23 cellular contexts compared by ENCODE assay signal in genomic region chr1:201838381-201838780, GRCh38.
"Had no signal": no experiment of that assay in that cellular context is flagged by ENCODE, and none has a peak within 500 bp of the region (broad histone marks: within the 10 kb centered on the region; RNA-seq: fewer than 3 reads in every experiment).

No MANE protein-coding gene starts in this region.

- H3K4me3 Mint-ChIP-seq: activated CD4-positive, alpha-beta memory T cell treated with anti-CD3 and anti-CD28 coated beads, Interleukin-2, amount 10 ng/mL, durations not matched to agents 7 days and 5 days; activated naive CD4-positive, alpha-beta T cell treated with anti-CD3 and anti-CD28 coated beads, Interleukin-2, amount 50 U/mL, for 24 hours; immature natural killer cell; neural progenitor cell had no signal

- H3K27me3 ChIP-seq: colonic mucosa, esophagus squamous epithelium, neural progenitor cell, pancreas, sigmoid colon, stomach, testis had no signal

- H3K9me3 ChIP-seq: colonic mucosa, esophagus squamous epithelium, pancreas, sigmoid colon, stomach, testis had no signal

- H3K4me3 ChIP-seq: colonic mucosa, esophagus squamous epithelium, neural progenitor cell, pancreas, sigmoid colon, stomach, testis had no signal

- H2AFZ ChIP-seq: neural progenitor cell had no signal

- ATAC-seq: pancreas had no signal

- H3K9me3 Mint-ChIP-seq: activated CD4-positive, alpha-beta memory T cell treated with anti-CD3 and anti-CD28 coated beads, Interleukin-2, amount 10 ng/mL, durations not matched to agents 7 days and 5 days; activated naive CD4-positive, alpha-beta T cell treated with anti-CD3 and anti-CD28 coated beads, Interleukin-2, amount 50 U/mL, for 24 hours; immature natural killer cell; naive B cell; neural progenitor cell had no signal

- H3K27me3 Mint-ChIP-seq: activated CD4-positive, alpha-beta memory T cell treated with anti-CD3 and anti-CD28 coated beads, Interleukin-2, amount 10 ng/mL, durations not matched to agents 7 days and 5 days; activated naive CD4-positive, alpha-beta T cell treated with anti-CD3 and anti-CD28 coated beads, Interleukin-2, amount 50 U/mL, for 24 hours; naive B cell had no signal

- H3K27ac ChIP-seq: colonic mucosa, esophagus squamous epithelium, neural progenitor cell, pancreas, sigmoid colon, stomach, testis, VCaP had no signal

- DNase-seq: activated CD4-positive, alpha-beta memory T cell treated with anti-CD3 and anti-CD28 coated beads, Interleukin-2, amount 10 ng/mL, durations not matched to agents 7 days and 5 days; activated CD4-positive, alpha-beta T cell treated with anti-CD3 and anti-CD28 coated beads for 4 hours; activated effector memory CD4-positive, alpha-beta T cell treated with anti-CD3 and anti-CD28 coated beads, Interleukin-2, amount 50 U/mL, for 16 hours; activated T-cell treated with anti-CD3 and anti-CD28 coated beads, Interleukin-2, amount 50 U/mL, for 48 hours; amniotic stem cell; colonic mucosa; effector CD4-positive, alpha-beta T cell; esophagus squamous epithelium; head of caudate nucleus; immature natural killer cell; naive B cell; pancreas; sigmoid colon; stimulated activated CD4-positive, alpha-beta T cell treated with anti-CD3 and anti-CD28 coated beads, Interleukin-2, amount 100 ng/mL, for 24 hours; stomach; T-helper 1 cell; T1000; testis had no signal

- H3K4me1 ChIP-seq: colonic mucosa, neural progenitor cell, pancreas had no signal

- H3K36me3 ChIP-seq: colonic mucosa, pancreas, sigmoid colon had no signal

- H3K27ac Mint-ChIP-seq: activated CD4-positive, alpha-beta memory T cell treated with anti-CD3 and anti-CD28 coated beads, Interleukin-2, amount 10 ng/mL, durations not matched to agents 7 days and 5 days; activated naive CD4-positive, alpha-beta T cell treated with anti-CD3 and anti-CD28 coated beads, Interleukin-2, amount 50 U/mL, for 24 hours; immature natural killer cell; neural progenitor cell had no signal

- FAIRE-seq: endothelial cell of umbilical vein, frontal cortex, pancreas had no signal

- H3K4me1 Mint-ChIP-seq: neural progenitor cell had no signal

- H3K4me2 ChIP-seq: neural progenitor cell had no signal
